Comparison of ENCODE assay signal across 8 cellular contexts in genomic region chr9:37466037-37466709, GRCh38. TPM values are rescaled to one million over a fixed set of nuclear protein-coding genes. Genes with fewer than 3 reads are reported as not detected.
DNase-seq lines count a peak whose midpoint lies in the region; ATAC-seq and TF ChIP-seq lines count a peak whose summit lies in the region.

No MANE protein-coding gene starts in this region.

- peaks cover 36% of the 10 kb centered on the region for H3K79me2 ChIP-seq in OCI-LY7 (ENCODE audit: insufficient read depth, low read depth, low read length)

- H3K4me1 ChIP-seq in OCI-LY7 (ENCODE audit: insufficient read depth, low read length, poor library complexity, severe bottlenecking), result peaks cover 38% of the 10 kb centered on the region
- peaks cover 3% of the 10 kb centered on the region for H3K4me1 ChIP-seq in right cardiac atrium (ENCODE audit: control insufficient read depth, insufficient read depth, low read length)

- H3K27ac ChIP-seq in OCI-LY7 (ENCODE audit: low read depth, low read length, poor library complexity, severe bottlenecking), result peak overlapping the region; percentile 66
- H3K27ac ChIP-seq in right cardiac atrium (ENCODE audit: low read length), result peak overlapping the region; percentile 95

- peaks cover 13% of the 10 kb centered on the region; the same call in 1 of the 2 replicates for H4K20me1 ChIP-seq in OCI-LY7 (ENCODE audit: insufficient read depth, low read length)

- H3K9me3 ChIP-seq in OCI-LY7 (ENCODE audit: low read length) (no peaks in the 10 kb centered on the region), right cardiac atrium (ENCODE audit: control insufficient read depth, low read length) (no peaks in the 10 kb centered on the region)

- WGBS in right cardiac atrium, result under 1% methylated on average over 47 of the region's 47 CpGs

- H3K4me3 ChIP-seq in AG04449 (ENCODE audit: low read depth, low read length), result peak overlapping the region; percentile 64
- peak overlapping the region; percentile 89 for H3K4me3 ChIP-seq in OCI-LY7 (ENCODE audit: low read depth, low read length, poor library complexity, severe bottlenecking)
- peak overlapping the region; percentile 66 for H3K4me3 ChIP-seq in right cardiac atrium (ENCODE audit: low read length)

- no peaks in the 10 kb centered on the region for H3K9me2 ChIP-seq in OCI-LY7 (ENCODE audit: insufficient read depth, low read length)

- CTCF ChIA-PET in AG04449 (lab: Yijun Ruan, JAX) (interaction anchor here (1.5 kb wide), 1 partner anchor 15 kb away, joined by 6 read pairs; no protein-coding TSS in a partner anchor), OCI-LY7 (lab: Charles Lee; ENCODE audit: unreplicated experiment) (interaction anchor here (1.4 kb wide), 1 partner anchor 15 kb away, joined by 7 read pairs; no protein-coding TSS in a partner anchor)

- H3K27me3 ChIP-seq in right cardiac atrium (ENCODE audit: control insufficient read depth, insufficient read depth), result no peaks in the 10 kb centered on the region

- peaks cover 19% of the 10 kb centered on the region for H3K36me3 ChIP-seq in OCI-LY7 (ENCODE audit: insufficient read depth, low read length)

- POLR2A ChIA-PET in AG04449 (lab: Yijun Ruan, JAX), result interaction anchor here (0.6 to 1.3 kb wide), 4 partner anchors 21 to 500 kb away, joined by 3 to 5 read pairs (median 4); partner anchors contain the start of gene GRHPR
- POLR2A ChIA-PET in OCI-LY7 (lab: Charles Lee), result interaction anchor here (0.6 to 2.2 kb wide), 12 partner anchors 8 to 1321 kb away, joined by 3 to 5 read pairs (median 3); partner anchors contain the start of gene POLR1E

- intact Hi-C loops in OCI-LY7 (cut with micrococcal nuclease; ENCODE audit: unreplicated experiment) (loop anchor here (10.0 kb wide), 1 partner anchor 891 kb away; the partner anchor contains the start of gene MELK), right cardiac atrium (cut with DNase I) (loop anchor here in 2 of 4 donors (2.0 to 10.0 kb wide), 2 partner anchors 43 to 51 kb away; partner anchors contain the start of gene GRHPR (in 1 of the 2)), posterior vena cava (cut with DNase I) (loop anchor here in 1 of 2 donors (5.0 kb wide), 1 partner anchor 54 kb away; no protein-coding TSS in a partner anchor)

- H3K4me2 ChIP-seq in OCI-LY7 (ENCODE audit: low read length), result peak overlapping the region; percentile 95

- DNase-seq in AG04449 (ENCODE audit: low read depth, low spot score), result no peak
- DNase-seq in OCI-LY7 (ENCODE audit: low spot score), result peak; percentile 37
- peak in 42 of 56 donors; percentile 12 to 78 (median 60) for DNase-seq in amygdala (lab: John Stamatoyannopoulos, UW)
- DNase-seq in right cardiac atrium, result peak; percentile 74 to 92 (median 88)
- DNase-seq in posterior vena cava (ENCODE audit: low spot score), result peak; percentile 90
- no peak for DNase-seq in epidermal melanocyte (ENCODE audit: insufficient read length, low spot score)

- TF ChIP-seq CTCF in AG04449 (IDR thresholded peaks at IDR 0.05; ENCODE audit: insufficient read depth, low read length, missing control alignments), result no peak
- TF ChIP-seq CTCF in OCI-LY7 (conservative IDR thresholded peaks at IDR 0.05; ENCODE audit: low read length), result no peak

- peak overlapping the region; percentile 89 for H2AFZ ChIP-seq in OCI-LY7 (ENCODE audit: low read length)

- ATAC-seq in GM18498 (IDR thresholded peaks at IDR 0.05; ENCODE audit: unreplicated experiment) (peak; percentile 11), HG03354 (IDR thresholded peaks at IDR 0.05; ENCODE audit: poor library complexity, severe bottlenecking, unreplicated experiment) (peak; percentile 12), right cardiac atrium (peak; percentile 24 to 32)

- BruUV-seq in OCI-LY7 (replicated peaks; lab: Mats Ljungman, UMichigan), result TSS peak; percentile 99

RNA-seq across cellular contexts. Expression of gene ZBTB5, which starts 0.9 kb away (rescaled TPM):
- total RNA-seq in OCI-LY7 (2014; rRNA removed; shearing (Covaris generic)), result 27.9 and 31.9 TPM in 2 replicates
- total RNA-seq in OCI-LY7 (2022) (20.2 and 23.9 TPM in 2 replicates), right cardiac atrium (1 to 10 TPM; 6.8 to 9.1 (median 7.3) TPM), posterior vena cava (1 to 10 TPM; 6.9 to 7.4 TPM)
- polyA plus RNA-seq in right cardiac atrium, result 3.8 TPM

RNA-seq across cellular contexts. Expression of gene POLR1E, which starts 19.6 kb away (rescaled TPM):
- 41.0 and 44.3 TPM in 2 replicates for total RNA-seq in OCI-LY7 (2014; rRNA removed; shearing (Covaris generic))
- total RNA-seq in OCI-LY7 (2022) (40.5 and 47.6 TPM in 2 replicates), right cardiac atrium (10 to 100 TPM; 13.0 to 16.6 (median 15.6) TPM), posterior vena cava (10 to 100 TPM; 16.9 to 18.5 TPM)
- polyA plus RNA-seq in right cardiac atrium, result 9.3 TPM

RNA-seq across cellular contexts. Expression of gene GRHPR, which starts 43.7 kb away (rescaled TPM):
- total RNA-seq in OCI-LY7 (2014; rRNA removed; shearing (Covaris generic)), result 135 and 148 TPM in 2 replicates
- total RNA-seq in OCI-LY7 (2022) (105 and 106 TPM in 2 replicates), right cardiac atrium (100 to 1,000 TPM in 3 of 4 donors, 10 to 100 TPM in 1; 92.2 to 119 (median 111) TPM), posterior vena cava (10 to 100 TPM; 59.0 to 70.6 TPM)
- polyA plus RNA-seq in right cardiac atrium, result 119 TPM

Comparison
In these comparisons a context has a peak if more than half of its experiments do, and no peak if none do; other contexts are left out.
1. DNase-seq: peak in OCI-LY7 (single experiment), amygdala (42 of 56), right cardiac atrium (3 of 3) and posterior vena cava (single experiment); none in AG04449 (single experiment) and epidermal melanocyte (single experiment).
2. Peak in every context shown above with its lines, with median percentiles within 50 percentile points of each other: H3K4me3 ChIP-seq and ATAC-seq.